ENCODE assay signal across 1 cellular context in genomic region chr20:49984426-49985153, GRCh38.
TF ChIP-seq lines count a peak whose summit lies in the region.

No MANE protein-coding gene starts in this region.

TF ChIP-seq in K562, 482 proteins besides CTCF, POLR2A, EP300 and RAD21 (continued from another document and continues in another):
- no peak for TF ChIP-seq ZNF431 (CRISPR knock-in tag; IDR thresholded peaks at IDR 0.05)
- no peak for TF ChIP-seq NR2C1 (IDR thresholded peaks at IDR 0.05)
- TF ChIP-seq NR2C1 (tag; IDR thresholded peaks at IDR 0.05) = no peak
- TF ChIP-seq TCF7 (IDR thresholded peaks at IDR 0.05; ENCODE audit: borderline replicate concordance) = no peak
- TF ChIP-seq MAX (CRISPR knock-in tag; IDR thresholded peaks at IDR 0.05) = no peak
- TF ChIP-seq PRMT5 (CRISPR knock-in tag; IDR thresholded peaks at IDR 0.05) = no peak
- TF ChIP-seq TEAD1 (CRISPR knock-in tag; IDR thresholded peaks at IDR 0.05) = peak in 1 of 2 experiments; percentile 49; a peak in 1 of 4 replicates
- TF ChIP-seq ZNF512 (tag; IDR thresholded peaks at IDR 0.05) = no peak
- no peak for TF ChIP-seq HMBOX1 (IDR thresholded peaks at IDR 0.05)
- TF ChIP-seq ZZZ3 (IDR thresholded peaks at IDR 0.05) = no peak
- peak; percentile 63; the same call in 1 of the 2 replicates for TF ChIP-seq SMARCA5 (IDR thresholded peaks at IDR 0.05)
- TF ChIP-seq SOX6 (IDR thresholded peaks at IDR 0.05) = no peak
- no peak for TF ChIP-seq BHLHE40 (IDR thresholded peaks at IDR 0.05; ENCODE audit: low read length)
- no peak for TF ChIP-seq ARID2 (IDR thresholded peaks at IDR 0.05)
- TF ChIP-seq BRF1 (IDR thresholded peaks at IDR 0.05; ENCODE audit: borderline replicate concordance, extremely low read depth, insufficient read length) = no peak
- no peak for TF ChIP-seq MITF (IDR thresholded peaks at IDR 0.05)
- no peak for TF ChIP-seq SNIP1 (IDR thresholded peaks at IDR 0.05; ENCODE audit: low read depth)
- TF ChIP-seq FOSL1 (tag; conservative IDR thresholded peaks at IDR 0.05) = no peak
- TF ChIP-seq NR2F6 (CRISPR knock-in tag; IDR thresholded peaks at IDR 0.05) = no peak
- TF ChIP-seq ATF2 (CRISPR knock-in tag; IDR thresholded peaks at IDR 0.05) = no peak
- no peak for TF ChIP-seq STAT5A (IDR thresholded peaks at IDR 0.05; ENCODE audit: borderline replicate concordance, low read length)
- no peak for TF ChIP-seq FOS (IDR thresholded peaks at IDR 0.05; ENCODE audit: extremely low read depth, insufficient read length)
- TF ChIP-seq ZBTB1 (CRISPR knock-in tag; IDR thresholded peaks at IDR 0.05; ENCODE audit: borderline replicate concordance, low read depth) = no peak
- TF ChIP-seq THRAP3 (IDR thresholded peaks at IDR 0.05; ENCODE audit: borderline replicate concordance) = no peak
- TF ChIP-seq ETV1 (tag; conservative IDR thresholded peaks at IDR 0.05; ENCODE audit: low read depth) = peak; percentile 44; the same call in 1 of the 2 replicates
- TF ChIP-seq RBM34 (IDR thresholded peaks at IDR 0.05; ENCODE audit: borderline replicate concordance, insufficient read depth, low read length) = no peak
- TF ChIP-seq ZNF740 (CRISPR knock-in tag; IDR thresholded peaks at IDR 0.05) = no peak
- TF ChIP-seq ZNF740 (tag; IDR thresholded peaks at IDR 0.05) = no peak
- no peak for TF ChIP-seq SMARCA4 (IDR thresholded peaks at IDR 0.05)
- TF ChIP-seq MBD2 (IDR thresholded peaks at IDR 0.05; ENCODE audit: borderline replicate concordance, low read depth) = no peak
- no peak for TF ChIP-seq ATF4 (CRISPR knock-in tag; IDR thresholded peaks at IDR 0.05)
- TF ChIP-seq MCM7 (IDR thresholded peaks at IDR 0.05) = no peak
- TF ChIP-seq GTF2B (IDR thresholded peaks at IDR 0.05; ENCODE audit: extremely low read depth, insufficient read length) = no peak
- no peak for TF ChIP-seq RREB1 (CRISPR knock-in tag; IDR thresholded peaks at IDR 0.05)
- TF ChIP-seq CHAMP1 (IDR thresholded peaks at IDR 0.05) = no peak
- TF ChIP-seq CBX2 (IDR thresholded peaks at IDR 0.05; ENCODE audit: insufficient read depth, low read length, poor library complexity, severe bottlenecking) = no peak
- no peak for TF ChIP-seq LARP7 (IDR thresholded peaks at IDR 0.05)
- TF ChIP-seq KAT7 (CRISPR knock-in tag; IDR thresholded peaks at IDR 0.05; ENCODE audit: borderline replicate concordance) = no peak
- TF ChIP-seq MTA2 (IDR thresholded peaks at IDR 0.05; ENCODE audit: low read depth) = no peak
- no peak for TF ChIP-seq HMG20B (CRISPR knock-in tag; IDR thresholded peaks at IDR 0.05)
- no peak for TF ChIP-seq ZNF561 (CRISPR knock-in tag; conservative IDR thresholded peaks at IDR 0.05)
- TF ChIP-seq PRDM10 (IDR thresholded peaks at IDR 0.05; ENCODE audit: partially characterized antibody) = no peak
